In the genomic region with DNA sequence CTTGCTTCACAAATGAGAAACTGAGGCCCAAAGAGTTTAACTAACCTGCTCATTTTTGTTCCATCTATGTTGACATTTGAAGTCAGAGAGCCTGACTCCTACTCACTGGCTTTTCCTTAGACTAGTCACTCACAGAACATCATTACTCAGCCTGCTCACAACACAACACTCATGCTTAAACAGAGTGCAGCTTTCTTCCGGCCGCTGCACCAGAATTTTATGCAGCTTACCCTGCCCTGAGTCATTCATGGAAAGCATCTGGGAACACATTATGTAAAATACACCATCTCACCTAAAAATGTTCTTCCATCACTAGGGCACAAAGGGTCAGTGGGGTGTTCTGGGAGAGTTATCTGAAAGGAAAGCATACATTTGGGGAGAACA, we compare ENCODE assay signal across 10 cellular contexts.
DNase-seq lines count a peak whose midpoint lies in the region; ATAC-seq, FAIRE-seq and TF ChIP-seq lines count a peak whose summit lies in the region.
"Had no signal": no experiment of that assay in that cellular context is flagged by ENCODE, and none has a peak within 500 bp of the region (broad histone marks: within the 10 kb centered on the region; RNA-seq: fewer than 3 reads in every experiment).

No MANE protein-coding gene starts in this region.

- H3K9me3 ChIP-seq in small intestine (ENCODE audit: control insufficient read depth, low read depth) (no peaks in the 10 kb centered on the region), esophagus muscularis mucosa (no peaks in the 10 kb centered on the region), suprapubic skin (no peaks in the 10 kb centered on the region)

- peak overlapping the region; percentile 10 for H3K4me3 Mint-ChIP-seq in stimulated activated memory B cell treated with anti-CD40 and anti-IgM and Interleukin-4, amounts not matched to agents 10 μg/mL and 1 μg/mL and 100 μg/mL, for 72 hours
- H3K4me3 Mint-ChIP-seq: activated T-helper 1 cell treated with anti-CD3 and anti-CD28 coated beads, Interleukin-12 subunit alpha, Interleukin-12 subunit beta, Interleukin-2, Interleukin-4 antibody, amounts not matched to agents 30 ng/mL and 10 ng/mL and 1 ng/mL, durations not matched to agents 14 hours and 24 hours and 36 hours had no signal

- no peak overlapping the region for H3K4me3 ChIP-seq in choroid plexus epithelial cell (ENCODE audit: low read depth, low read length)
- no peak overlapping the region for H3K4me3 ChIP-seq in small intestine (ENCODE audit: low read depth in 1 of 2, low read length in 2 of 2)
- H3K4me3 ChIP-seq in esophagus muscularis mucosa, result no peak overlapping the region
- H3K4me3 ChIP-seq in suprapubic skin, result no peak overlapping the region

- peak; percentile 83 for DNase-seq in choroid plexus epithelial cell (ENCODE audit: low read depth)
- DNase-seq in cerebellar nuclear complex (lab: John Stamatoyannopoulos, UW), result no peak
- DNase-seq in small intestine, result no peak
- no peak for DNase-seq in esophagus muscularis mucosa (ENCODE audit: extremely low spot score)
- DNase-seq in suprapubic skin (ENCODE audit: low spot score in 2 of 2), result no peak

- intact Hi-C loops in esophagus muscularis mucosa (cut with DNase I), result no loop called here

- H3K27ac ChIP-seq in small intestine (ENCODE audit: low read depth in 1 of 2, low read length in 1 of 2), result no peak overlapping the region
- no peak overlapping the region for H3K27ac ChIP-seq in esophagus muscularis mucosa (replicated peaks in 1 of 4)
- no peak overlapping the region for H3K27ac ChIP-seq in suprapubic skin

- peaks cover 29% of the 10 kb centered on the region for H3K4me1 Mint-ChIP-seq in stimulated activated memory B cell treated with anti-CD40 and anti-IgM and Interleukin-4, amounts not matched to agents 10 μg/mL and 1 μg/mL and 100 μg/mL, for 72 hours

- no peak for TF ChIP-seq EP300 in esophagus muscularis mucosa (IDR thresholded peaks at IDR 0.05)
- no peak for TF ChIP-seq EP300 in suprapubic skin (IDR thresholded peaks at IDR 0.05)

- H3K9me3 Mint-ChIP-seq in stimulated activated memory B cell treated with anti-CD40 and anti-IgM and Interleukin-4, amounts not matched to agents 10 μg/mL and 1 μg/mL and 100 μg/mL, for 72 hours, result no peaks in the 10 kb centered on the region
- H3K9me3 Mint-ChIP-seq: activated T-helper 1 cell treated with anti-CD3 and anti-CD28 coated beads, Interleukin-12 subunit alpha, Interleukin-12 subunit beta, Interleukin-2, Interleukin-4 antibody, amounts not matched to agents 30 ng/mL and 10 ng/mL and 1 ng/mL, durations not matched to agents 14 hours and 24 hours and 36 hours had no signal

- H3K27me3 ChIP-seq in small intestine (ENCODE audit: control insufficient read depth in 2 of 2, insufficient read depth in 2 of 2, low read length in 2 of 2) (no peaks in the 10 kb centered on the region), esophagus muscularis mucosa (no peaks in the 10 kb centered on the region), suprapubic skin (no peaks in the 10 kb centered on the region)

- no peak for TF ChIP-seq POLR2A in esophagus muscularis mucosa (IDR thresholded peaks at IDR 0.05; ENCODE audit: low read depth)
- TF ChIP-seq POLR2A in suprapubic skin (IDR thresholded peaks at IDR 0.05), result no peak

- WGBS in small intestine, 3 donors, result 81 to 95% (median 94%) methylated on average over 2 of the region's 2 CpGs
- WGBS in esophagus muscularis mucosa, result 72% methylated on average over 2 of the region's 2 CpGs
- WGBS in suprapubic skin, result 66% methylated on average over 2 of the region's 2 CpGs

- H3K36me3 ChIP-seq in small intestine (ENCODE audit: control insufficient read depth in 2 of 2, insufficient read depth in 2 of 2, low read length in 2 of 2) (no peaks in the 10 kb centered on the region), esophagus muscularis mucosa (no peaks in the 10 kb centered on the region), suprapubic skin (no peaks in the 10 kb centered on the region)

- H3K4me1 ChIP-seq in small intestine (ENCODE audit: control insufficient read depth in 2 of 2, insufficient read depth in 1 of 2, low read depth in 1 of 2, low read length in 1 of 2) (no peaks in the 10 kb centered on the region), esophagus muscularis mucosa (no peaks in the 10 kb centered on the region), suprapubic skin (no peaks in the 10 kb centered on the region)

- ATAC-seq in GM19324 (IDR thresholded peaks at IDR 0.05; ENCODE audit: low FRiP score, unreplicated experiment) (peak; percentile 46), HG03469 (IDR thresholded peaks at IDR 0.05; ENCODE audit: unreplicated experiment) (peak; percentile 31)
- ATAC-seq in stimulated activated memory B cell treated with anti-CD40 and anti-IgM and Interleukin-4, amounts not matched to agents 10 μg/mL and 1 μg/mL and 100 μg/mL, for 72 hours, result peak; percentile 85

- H3K36me3 Mint-ChIP-seq in stimulated activated memory B cell treated with anti-CD40 and anti-IgM and Interleukin-4, amounts not matched to agents 10 μg/mL and 1 μg/mL and 100 μg/mL, for 72 hours, result no peaks in the 10 kb centered on the region

- TF ChIP-seq CTCF in choroid plexus epithelial cell (conservative IDR thresholded peaks at IDR 0.05; ENCODE audit: low read depth, low read length) (no peak), esophagus muscularis mucosa (IDR thresholded peaks at IDR 0.05) (no peak), suprapubic skin (IDR thresholded peaks at IDR 0.05) (no peak)

- peak overlapping the region; percentile 66 for H3K27ac Mint-ChIP-seq in stimulated activated memory B cell treated with anti-CD40 and anti-IgM and Interleukin-4, amounts not matched to agents 10 μg/mL and 1 μg/mL and 100 μg/mL, for 72 hours
- H3K27ac Mint-ChIP-seq: activated T-helper 1 cell treated with anti-CD3 and anti-CD28 coated beads, Interleukin-12 subunit alpha, Interleukin-12 subunit beta, Interleukin-2, Interleukin-4 antibody, amounts not matched to agents 30 ng/mL and 10 ng/mL and 1 ng/mL, durations not matched to agents 14 hours and 24 hours and 36 hours had no signal

- FAIRE-seq in small intestine (lab: Jason Lieb, UNC), result no peak
- FAIRE-seq: H1 had no signal

- no peaks in the 10 kb centered on the region for H3K27me3 Mint-ChIP-seq in stimulated activated memory B cell treated with anti-CD40 and anti-IgM and Interleukin-4, amounts not matched to agents 10 μg/mL and 1 μg/mL and 100 μg/mL, for 72 hours

Comparison
In these comparisons a context has a peak if more than half of its experiments do, and no peak if none do; other contexts are left out.
1. ATAC-seq: peak in every context shown above with its lines; median percentile 85 in stimulated activated memory B cell treated with anti-CD40 and anti-IgM and Interleukin-4, amounts not matched to agents 10 μg/mL and 1 μg/mL and 100 μg/mL, for 72 hours; 46 in GM19324; 31 in HG03469.